In genomic region chr6:293185-294174, GRCh38 we compare ENCODE assay signal across 8 cellular contexts. TPM values are rescaled to one million over a fixed set of nuclear protein-coding genes. Genes with fewer than 3 reads are reported as not detected.
DNase-seq lines count a peak whose midpoint lies in the region; ATAC-seq and TF ChIP-seq lines count a peak whose summit lies in the region.

No MANE protein-coding gene starts in this region.

- H3K27me3 ChIP-seq in mononuclear cell (ENCODE audit: insufficient read depth, low read length) (no peaks in the 10 kb centered on the region), stomach (no peaks in the 10 kb centered on the region)

- TF ChIP-seq CTCF in stomach (IDR thresholded peaks at IDR 0.05) = no peak

- intact Hi-C loops in stomach (cut with DNase I; ENCODE audit: low total_unique reads) = no loop called here

- H3K4me3 ChIP-seq in SK-N-MC (peak overlapping the region; percentile 83), mononuclear cell (ENCODE audit: low read length) (peak overlapping the region; percentile 51), stomach (peak overlapping the region; percentile 52 to 67 (median 66))

- H3K27ac ChIP-seq in SK-N-MC = no peak overlapping the region
- peak overlapping the region; percentile 90 for H3K27ac ChIP-seq in cingulate gyrus (ENCODE audit: low read depth, low read length)
- H3K27ac ChIP-seq in stomach = peak overlapping the region; percentile 95 to 99 (median 96)

- no peak for ATAC-seq in HG03432 (IDR thresholded peaks at IDR 0.05; ENCODE audit: unreplicated experiment)
- ATAC-seq in GM18909 (IDR thresholded peaks at IDR 0.05; ENCODE audit: poor library complexity, unreplicated experiment) = no peak
- ATAC-seq in GM18867 (IDR thresholded peaks at IDR 0.05; ENCODE audit: unreplicated experiment) = no peak

- H3K36me3 ChIP-seq in SK-N-MC (ENCODE audit: insufficient read depth, low read length) (no peaks in the 10 kb centered on the region), stomach (no peaks in the 10 kb centered on the region)

- H3K4me1 ChIP-seq in mononuclear cell (ENCODE audit: insufficient read depth, low read length) (peaks cover 90% of the 10 kb centered on the region), stomach (peaks cover 34 to 61% (median 53%) of the 10 kb centered on the region in 4 donors)

- DNase-seq in ELR (ENCODE audit: low read depth) (peak; percentile 21), SK-N-MC (ENCODE audit: low read depth, low spot score) (no peak), stomach (no peak)

- H3K9ac ChIP-seq in SK-N-MC (ENCODE audit: insufficient read length) = no peak overlapping the region

- WGBS in stomach, 5 donors = 37 to 44% (median 39%) methylated on average over 24 of the region's 24 CpGs

- no peaks in the 10 kb centered on the region for H3K9me3 ChIP-seq in SK-N-MC (ENCODE audit: low read depth, low read length)
- no peaks in the 10 kb centered on the region for H3K9me3 ChIP-seq in mononuclear cell (ENCODE audit: low read depth, low read length)
- H3K9me3 ChIP-seq in stomach = peaks cover 0 to 4% (median 0%) of the 10 kb centered on the region in 4 donors

- TF ChIP-seq POLR2A in stomach (IDR thresholded peaks at IDR 0.05) = no peak

- TF ChIP-seq EP300 in stomach (IDR thresholded peaks at IDR 0.05) = no peak

RNA-seq across cellular contexts. Expression of gene DUSP22, which starts 1.2 kb away (rescaled TPM):
- total RNA-seq in mononuclear cell (37.7 TPM), stomach (100 to 1,000 TPM in 1 of 5 donors, 10 to 100 TPM in 4; 15.6 to 338 (median 31.2) TPM)
- 10 to 100 TPM; 33.9 to 43.7 (median 35.7) TPM for polyA plus RNA-seq in stomach
